34 cellular contexts compared by ENCODE assay signal in the genomic region with DNA sequence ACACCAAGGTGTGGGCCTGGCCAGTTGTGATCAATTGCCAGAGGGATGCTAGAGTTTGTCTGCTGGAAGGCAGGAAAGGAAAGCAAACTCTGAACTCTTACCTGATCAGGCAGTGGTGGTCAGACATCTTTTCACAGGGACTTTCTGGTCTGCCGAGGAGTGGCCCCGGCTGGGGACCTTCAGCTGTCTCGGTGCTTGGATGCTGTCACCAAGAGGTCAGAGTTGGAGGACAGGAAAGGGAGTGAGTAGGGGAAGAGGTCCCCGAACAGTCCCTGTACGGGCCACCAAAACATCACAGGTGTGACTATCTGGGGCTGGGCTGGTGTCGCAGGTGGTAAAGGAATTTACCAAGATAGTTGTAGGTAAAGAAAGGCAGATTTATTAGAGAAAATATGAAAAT.
"Had no signal": no experiment of that assay in that cellular context is flagged by ENCODE, and none has a peak within 500 bp of the region (broad histone marks: within the 10 kb centered on the region; RNA-seq: fewer than 3 reads in every experiment).

No MANE protein-coding gene starts in this region.

- H3K27ac ChIP-seq: adrenal gland, body of pancreas, brain microvascular endothelial cell, breast epithelium, VCaP had no signal

- H3K27ac Mint-ChIP-seq: activated B cell treated with CpG ODN at 0.5 μM for 24 hours; activated CD4-positive, alpha-beta memory T cell treated with anti-CD3 and anti-CD28 coated beads for 36 hours; activated CD4-positive, alpha-beta T cell treated with anti-CD3 and anti-CD28 coated beads, Interleukin-2, amount 10 ng/mL, durations not matched to agents 24 days and 14 days; activated CD8-positive, alpha-beta T cell treated with anti-CD3 and anti-CD28 coated beads for 36 hours; activated naive CD4-positive, alpha-beta T cell treated with anti-CD3 and anti-CD28 coated beads for 36 hours; activated naive CD4-positive, alpha-beta T cell treated with anti-CD3 and anti-CD28 coated beads, Interleukin-2, amount 50 U/mL, for 72 hours; activated naive CD8-positive, alpha-beta T cell treated with anti-CD3 and anti-CD28 coated beads for 36 hours; activated T-cell treated with anti-CD3 and anti-CD28 coated beads, Interleukin-2, amount 50 U/mL, for 24 hours; activated T-helper 1 cell treated with anti-CD3 and anti-CD28 coated beads, Interleukin-12 subunit alpha, Interleukin-12 subunit beta, Interleukin-2, Interleukin-4 antibody, amounts not matched to agents 30 ng/mL and 10 ng/mL and 1 ng/mL, durations not matched to agents 14 hours and 24 hours and 36 hours; activated T-helper 17 cell treated with anti-CD3 and anti-CD28 coated beads, Interleukin-2, amount 50 U/mL, for 72 hours; T-helper 2 cell treated with Interferon-gamma antibody and Interleukin-4, amounts not matched to agents 5 μg/mL and 100 μg/mL, for 36 hours had no signal

- H3K36me3 Mint-ChIP-seq: activated CD4-positive, alpha-beta memory T cell treated with anti-CD3 and anti-CD28 coated beads for 36 hours; activated naive CD4-positive, alpha-beta T cell treated with anti-CD3 and anti-CD28 coated beads, Interleukin-2, amount 50 U/mL, for 72 hours; activated naive CD8-positive, alpha-beta T cell treated with anti-CD3 and anti-CD28 coated beads for 36 hours had no signal

- H3K36me3 ChIP-seq: adrenal gland, brain microvascular endothelial cell, breast epithelium had no signal

- FAIRE-seq: astrocyte, colon, TTC549 had no signal

- ATAC-seq: activated CD8-positive, alpha-beta T cell treated with anti-CD3 and anti-CD28 coated beads for 36 hours; activated naive CD4-positive, alpha-beta T cell treated with anti-CD3 and anti-CD28 coated beads, Interleukin-2, amount 50 U/mL, for 72 hours; activated T-cell treated with anti-CD3 and anti-CD28 coated beads, Interleukin-2, amount 50 U/mL, for 72 hours; activated T-helper 17 cell treated with anti-CD3 and anti-CD28 coated beads, Interleukin-2, amount 50 U/mL, for 72 hours; body of pancreas had no signal

- H3K9me3 ChIP-seq: adrenal gland, body of pancreas, breast epithelium had no signal

- H3K4me1 ChIP-seq: adrenal gland, body of pancreas, breast epithelium had no signal

- DNase-seq: activated B cell treated with CpG ODN at 0.5 μM for 24 hours; activated CD4-positive, alpha-beta memory T cell treated with anti-CD3 and anti-CD28 coated beads for 36 hours; activated CD4-positive, alpha-beta T cell treated with anti-CD3 and anti-CD28 coated beads for 4 hours; activated CD4-positive, alpha-beta T cell treated with anti-CD3 and anti-CD28 coated beads, Interleukin-2, amount 10 ng/mL, durations not matched to agents 24 days and 14 days; activated CD4-positive, alpha-beta T cell treated with anti-CD3 and anti-CD28 coated beads, Interleukin-2, amount 50 U/mL, for 1 hour; activated CD4-positive, alpha-beta T cell treated with anti-CD3 and anti-CD28 coated beads, Interleukin-2, amount 50 U/mL, for 4 hours; activated CD4-positive, CD25-positive, alpha-beta regulatory T cell treated with anti-CD3 and anti-CD28 coated beads, Interleukin-2, amount 50 U/mL, for 72 hours; activated CD8-positive, alpha-beta memory T cell treated with anti-CD3 and anti-CD28 coated beads, Interleukin-2, amount 50 U/mL, for 48 hours; activated CD8-positive, alpha-beta T cell treated with anti-CD3 and anti-CD28 coated beads for 36 hours; activated effector memory CD4-positive, alpha-beta T cell treated with anti-CD3 and anti-CD28 coated beads, Interleukin-2, amount 50 U/mL, for 16 hours; activated gamma-delta T cell treated with Interleukin-2 at 50 U/mL for 16 hours; activated naive CD4-positive, alpha-beta T cell; activated naive CD4-positive, alpha-beta T cell treated with anti-CD3 and anti-CD28 coated beads for 36 hours; activated naive CD4-positive, alpha-beta T cell treated with anti-CD3 and anti-CD28 coated beads, Interleukin-2, amount 50 U/mL, for 16 hours; activated naive CD8-positive, alpha-beta T cell treated with anti-CD3 and anti-CD28 coated beads for 36 hours; activated T-cell treated with anti-CD3 and anti-CD28 coated beads, Interleukin-2, amount 50 U/mL, for 24 hours; activated T-cell treated with anti-CD3 and anti-CD28 coated beads, Interleukin-2, amount 50 U/mL, for 72 hours; adrenal gland; amniotic stem cell; aorta; body of pancreas; brain microvascular endothelial cell; central memory CD4-positive, alpha-beta T cell; T-helper 2 cell; T-helper 9 cell had no signal

- H3K9me3 Mint-ChIP-seq: activated B cell treated with CpG ODN at 0.5 μM for 24 hours; activated CD4-positive, alpha-beta memory T cell treated with anti-CD3 and anti-CD28 coated beads for 36 hours; activated CD4-positive, alpha-beta T cell treated with anti-CD3 and anti-CD28 coated beads, Interleukin-2, amount 10 ng/mL, durations not matched to agents 24 days and 14 days; activated CD8-positive, alpha-beta T cell treated with anti-CD3 and anti-CD28 coated beads for 36 hours; activated naive CD4-positive, alpha-beta T cell treated with anti-CD3 and anti-CD28 coated beads for 36 hours; activated naive CD4-positive, alpha-beta T cell treated with anti-CD3 and anti-CD28 coated beads, Interleukin-2, amount 50 U/mL, for 72 hours; activated naive CD8-positive, alpha-beta T cell treated with anti-CD3 and anti-CD28 coated beads for 36 hours; activated T-cell treated with anti-CD3 and anti-CD28 coated beads, Interleukin-2, amount 50 U/mL, for 24 hours; activated T-cell treated with anti-CD3 and anti-CD28 coated beads, Interleukin-2, amount 50 U/mL, for 72 hours; activated T-helper 1 cell treated with anti-CD3 and anti-CD28 coated beads, Interleukin-12 subunit alpha, Interleukin-12 subunit beta, Interleukin-2, Interleukin-4 antibody, amounts not matched to agents 30 ng/mL and 10 ng/mL and 1 ng/mL, durations not matched to agents 14 hours and 24 hours and 36 hours; activated T-helper 17 cell treated with anti-CD3 and anti-CD28 coated beads, Interleukin-2, amount 50 U/mL, for 72 hours; T-helper 2 cell treated with Interferon-gamma antibody and Interleukin-4, amounts not matched to agents 5 μg/mL and 100 μg/mL, for 36 hours had no signal

- H3K27me3 ChIP-seq: adrenal gland, body of pancreas, brain microvascular endothelial cell, breast epithelium had no signal

- H3K4me1 Mint-ChIP-seq: activated B cell treated with CpG ODN at 0.5 μM for 24 hours; activated CD4-positive, alpha-beta T cell treated with anti-CD3 and anti-CD28 coated beads, Interleukin-2, amount 10 ng/mL, durations not matched to agents 24 days and 14 days; activated naive CD8-positive, alpha-beta T cell treated with anti-CD3 and anti-CD28 coated beads for 36 hours; activated T-helper 17 cell treated with anti-CD3 and anti-CD28 coated beads, Interleukin-2, amount 50 U/mL, for 72 hours had no signal

- H3K4me3 ChIP-seq: adrenal gland, body of pancreas, breast epithelium had no signal

- H3K4me3 Mint-ChIP-seq: activated B cell treated with CpG ODN at 0.5 μM for 24 hours; activated CD4-positive, alpha-beta memory T cell treated with anti-CD3 and anti-CD28 coated beads for 36 hours; activated CD4-positive, alpha-beta T cell treated with anti-CD3 and anti-CD28 coated beads, Interleukin-2, amount 10 ng/mL, durations not matched to agents 24 days and 14 days; activated CD8-positive, alpha-beta T cell treated with anti-CD3 and anti-CD28 coated beads for 36 hours; activated naive CD4-positive, alpha-beta T cell treated with anti-CD3 and anti-CD28 coated beads for 36 hours; activated naive CD8-positive, alpha-beta T cell treated with anti-CD3 and anti-CD28 coated beads for 36 hours; activated T-cell treated with anti-CD3 and anti-CD28 coated beads, Interleukin-2, amount 50 U/mL, for 24 hours; activated T-cell treated with anti-CD3 and anti-CD28 coated beads, Interleukin-2, amount 50 U/mL, for 72 hours; activated T-helper 1 cell treated with anti-CD3 and anti-CD28 coated beads, Interleukin-12 subunit alpha, Interleukin-12 subunit beta, Interleukin-2, Interleukin-4 antibody, amounts not matched to agents 30 ng/mL and 10 ng/mL and 1 ng/mL, durations not matched to agents 14 hours and 24 hours and 36 hours; activated T-helper 17 cell treated with anti-CD3 and anti-CD28 coated beads, Interleukin-2, amount 50 U/mL, for 72 hours; T-helper 2 cell treated with Interferon-gamma antibody and Interleukin-4, amounts not matched to agents 5 μg/mL and 100 μg/mL, for 36 hours had no signal
